8 cellular contexts compared by ENCODE assay signal in the genomic region with DNA sequence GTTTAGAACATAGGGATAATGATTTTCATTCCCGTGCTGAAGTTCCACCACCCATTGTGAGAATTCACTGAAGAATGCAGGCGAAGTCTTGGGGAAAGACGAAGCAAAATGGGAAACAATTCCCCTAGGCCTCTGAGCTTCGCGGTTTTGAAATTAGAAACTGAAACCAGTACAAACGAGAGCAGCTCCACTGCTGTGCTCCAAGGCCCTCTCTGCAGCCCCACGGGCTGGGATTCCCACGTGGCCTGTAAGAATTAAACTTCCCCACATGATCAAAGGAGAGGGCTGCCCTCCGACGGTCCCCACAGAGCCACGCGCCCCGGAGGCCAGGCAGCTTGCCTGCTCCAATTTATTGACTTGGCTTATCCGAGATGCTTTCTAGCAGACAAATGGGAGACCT.
DNase-seq lines count a peak whose midpoint lies in the region; ATAC-seq and TF ChIP-seq lines count a peak whose summit lies in the region.

No MANE protein-coding gene starts in this region.

- peak overlapping the region; percentile 47 for H3K4me3 Mint-ChIP-seq in natural killer cell treated with Interleukin-12 subunit alpha and Interleukin-12 subunit beta and Interleukin-15 and Interleukin-18, amount 100 ng/mL, for 72 hours
- no peak overlapping the region for H3K4me3 Mint-ChIP-seq in natural killer cell
- no peak overlapping the region for H3K4me3 Mint-ChIP-seq in T-helper 2 cell treated with Interferon-gamma antibody and Interleukin-4, amounts not matched to agents 5 μg/mL and 100 μg/mL, for 36 hours

- H3K27me3 ChIP-seq in brain microvascular endothelial cell (replicated peaks) = no peaks in the 10 kb centered on the region
- no peaks in the 10 kb centered on the region for H3K27me3 ChIP-seq in aorta (ENCODE audit: control insufficient read depth in 1 of 2, insufficient read depth in 2 of 2, low read length in 1 of 2)

- H3K36me3 ChIP-seq in brain microvascular endothelial cell (replicated peaks) (no peaks in the 10 kb centered on the region), aorta (ENCODE audit: control insufficient read depth in 1 of 2, insufficient read depth in 2 of 2, low read length in 1 of 2) (no peaks in the 10 kb centered on the region)

- peaks cover 0 to 9% of the 10 kb centered on the region in 2 donors for H3K27me3 Mint-ChIP-seq in natural killer cell treated with Interleukin-12 subunit alpha and Interleukin-12 subunit beta and Interleukin-15 and Interleukin-18, amount 100 ng/mL, for 72 hours
- H3K27me3 Mint-ChIP-seq in natural killer cell (ENCODE audit: low read depth in 2 of 2) = no peaks in the 10 kb centered on the region
- peaks cover 11% of the 10 kb centered on the region for H3K27me3 Mint-ChIP-seq in T-helper 2 cell treated with Interferon-gamma antibody and Interleukin-4, amounts not matched to agents 5 μg/mL and 100 μg/mL, for 36 hours (ENCODE audit: low read depth)

- peak in 1 of 2 donors; percentile 48 for ATAC-seq in natural killer cell treated with Interleukin-12 subunit alpha and Interleukin-12 subunit beta and Interleukin-15 and Interleukin-18, amount 100 ng/mL, for 72 hours
- ATAC-seq in natural killer cell (no peak), aorta (ENCODE audit: low FRiP score) (peak; percentile 77), HG03460 (IDR thresholded peaks at IDR 0.05; ENCODE audit: unreplicated experiment) (no peak)
- ATAC-seq in activated CD4-positive, CD25-positive, alpha-beta regulatory T cell treated with anti-CD3 and anti-CD28 coated beads, Interleukin-2, amount 50 U/mL, for 24 hours = no peak

- H3K9me3 Mint-ChIP-seq in natural killer cell treated with Interleukin-12 subunit alpha and Interleukin-12 subunit beta and Interleukin-15 and Interleukin-18, amount 100 ng/mL, for 72 hours = no peaks in the 10 kb centered on the region
- H3K9me3 Mint-ChIP-seq in natural killer cell = no peaks in the 10 kb centered on the region
- H3K9me3 Mint-ChIP-seq in T-helper 2 cell treated with Interferon-gamma antibody and Interleukin-4, amounts not matched to agents 5 μg/mL and 100 μg/mL, for 36 hours = no peaks in the 10 kb centered on the region

- 8 to 15% methylated on average over 14 of the region's 14 CpGs for WGBS in aorta, 2 donors

- in situ Hi-C loops in brain microvascular endothelial cell (cut with HindIII; ENCODE audit: low pct_ligation_motif_present, low sequenced_read_pairs) = no loop called here

- TF ChIP-seq CTCF in natural killer cell (IDR thresholded peaks at IDR 0.05) (no peak), brain microvascular endothelial cell (IDR thresholded peaks at IDR 0.05; ENCODE audit: low read depth, low read length, missing control alignments) (no peak)

- no peaks in the 10 kb centered on the region for H3K9me3 ChIP-seq in aorta (ENCODE audit: control insufficient read depth, low read length)

- H3K4me1 ChIP-seq in aorta (ENCODE audit: control insufficient read depth in 1 of 2, insufficient read depth in 2 of 2, low read length in 2 of 2) = peaks cover 0 to 2% of the 10 kb centered on the region in 2 donors

- H3K4me1 Mint-ChIP-seq in natural killer cell treated with Interleukin-12 subunit alpha and Interleukin-12 subunit beta and Interleukin-15 and Interleukin-18, amount 100 ng/mL, for 72 hours (ENCODE audit: low read depth in 2 of 2) = peaks cover 0 to 2% of the 10 kb centered on the region in 2 donors
- peaks cover 0 to 4% of the 10 kb centered on the region in 2 donors for H3K4me1 Mint-ChIP-seq in natural killer cell
- H3K4me1 Mint-ChIP-seq in T-helper 2 cell treated with Interferon-gamma antibody and Interleukin-4, amounts not matched to agents 5 μg/mL and 100 μg/mL, for 36 hours (ENCODE audit: low read depth) = peaks cover 2% of the 10 kb centered on the region

- H3K36me3 Mint-ChIP-seq in natural killer cell treated with Interleukin-12 subunit alpha and Interleukin-12 subunit beta and Interleukin-15 and Interleukin-18, amount 100 ng/mL, for 72 hours = no peaks in the 10 kb centered on the region
- no peaks in the 10 kb centered on the region for H3K36me3 Mint-ChIP-seq in natural killer cell
- H3K36me3 Mint-ChIP-seq in T-helper 2 cell treated with Interferon-gamma antibody and Interleukin-4, amounts not matched to agents 5 μg/mL and 100 μg/mL, for 36 hours (ENCODE audit: low read depth) = no peaks in the 10 kb centered on the region

- DNase-seq in natural killer cell treated with Interleukin-12 subunit alpha and Interleukin-12 subunit beta and Interleukin-15 and Interleukin-18, amount 100 ng/mL, for 72 hours (ENCODE audit: low spot score) = no peak
- DNase-seq in natural killer cell = no peak
- peak; percentile 72 for DNase-seq in brain microvascular endothelial cell
- DNase-seq in medulla oblongata (ENCODE audit: extremely low spot score) = peak; percentile 76
- DNase-seq in aorta = peak in 1 of 2 donors; percentile 65
- no peak for DNase-seq in T-helper 2 cell treated with Interferon-gamma antibody and Interleukin-4, amounts not matched to agents 5 μg/mL and 100 μg/mL, for 36 hours (ENCODE audit: low spot score)

- no peak overlapping the region for H3K27ac Mint-ChIP-seq in natural killer cell treated with Interleukin-12 subunit alpha and Interleukin-12 subunit beta and Interleukin-15 and Interleukin-18, amount 100 ng/mL, for 72 hours
- no peak overlapping the region for H3K27ac Mint-ChIP-seq in natural killer cell
- no peak overlapping the region for H3K27ac Mint-ChIP-seq in T-helper 2 cell treated with Interferon-gamma antibody and Interleukin-4, amounts not matched to agents 5 μg/mL and 100 μg/mL, for 36 hours

- intact Hi-C loops in natural killer cell (cut with micrococcal nuclease) (no loop called here), aorta (cut with DNase I) (no loop called here)

- H3K27ac ChIP-seq in brain microvascular endothelial cell (peak overlapping the region; percentile 73), aorta (ENCODE audit: low read depth in 1 of 2, low read length in 2 of 2) (peak overlapping the region in 1 of 2 donors; percentile 52)

- H3K4me3 ChIP-seq in brain microvascular endothelial cell (ENCODE audit: low read depth, low read length) (no peak overlapping the region), aorta (ENCODE audit: low read length in 2 of 2) (peak overlapping the region in 1 of 2 donors; percentile 0)

Comparison
In these comparisons a context has a peak if more than half of its experiments do, and no peak if none do; other contexts are left out.
1. DNase-seq: peak in brain microvascular endothelial cell (single experiment) and medulla oblongata (single experiment); none in natural killer cell treated with Interleukin-12 subunit alpha and Interleukin-12 subunit beta and Interleukin-15 and Interleukin-18, amount 100 ng/mL, for 72 hours (single experiment), natural killer cell (single experiment) and T-helper 2 cell treated with Interferon-gamma antibody and Interleukin-4, amounts not matched to agents 5 μg/mL and 100 μg/mL, for 36 hours (single experiment).